7 cellular contexts compared by ENCODE assay signal in genomic region chr20:2873010-2873746, GRCh38.
DNase-seq lines count a peak whose midpoint lies in the region; ATAC-seq and TF ChIP-seq lines count a peak whose summit lies in the region.

PTPRA (plus strand) TSS chr20:2873481; CDS start chr20:2964278, 90,797 bp downstream.

- DNase-seq in NCI-H2029 treated with DMSO at 0.1 percent for 48 hours (lab: John Stamatoyannopoulos, UW) (peak; percentile 57), T1000 (lab: John Stamatoyannopoulos, UW) (peak; percentile 86), astrocyte of the hippocampus (ENCODE audit: low read depth, low spot score) (peak; percentile 97), hippocampal formation (lab: John Stamatoyannopoulos, UW) (peak; percentile 88 to 91), retinal pigment epithelial cell (ENCODE audit: low read depth) (peak; percentile 42)

- TF ChIP-seq CTCF in retinal pigment epithelial cell (conservative IDR thresholded peaks at IDR 0.05; ENCODE audit: low read depth, low read length) = no peak

- H3K4me3 ChIP-seq in retinal pigment epithelial cell (ENCODE audit: low read length) = peak within 1 kb of the TSS; percentile 91

- peak; percentile 90 for ATAC-seq in GM18511 (IDR thresholded peaks at IDR 0.05; ENCODE audit: unreplicated experiment)
- ATAC-seq in HG02981 (IDR thresholded peaks at IDR 0.05; ENCODE audit: unreplicated experiment) = peak; percentile 90

Comparison
In these comparisons a context has a peak if more than half of its experiments do, and no peak if none do; other contexts are left out.
1. Peak in every context shown above with its lines: DNase-seq, ATAC-seq and H3K4me3 ChIP-seq.
2. DNase-seq: peak in every context shown above with its lines; median percentile 97 in astrocyte of the hippocampus; 90 in hippocampal formation; 86 in T1000; 57 in NCI-H2029 treated with DMSO at 0.1 percent for 48 hours; 42 in retinal pigment epithelial cell.